Comparison of ENCODE assay signal across 1 cellular context in genomic region chr14:104109731-104110361, GRCh38.
TF ChIP-seq lines count a peak whose summit lies in the region.

No MANE protein-coding gene starts in this region.

TF ChIP-seq in WTC11, 78 proteins besides CTCF, POLR2A, EP300 and RAD21 (continued from another document):
- TF ChIP-seq ARID4B (CRISPR knock-in tag; IDR thresholded peaks at IDR 0.05; ENCODE audit: borderline replicate concordance) (no peak), EMX1 (CRISPR knock-in tag; IDR thresholded peaks at IDR 0.05) (no peak), ATF2 (CRISPR knock-in tag; IDR thresholded peaks at IDR 0.05; ENCODE audit: borderline replicate concordance, low read depth) (no peak), USF1 (CRISPR knock-in tag; IDR thresholded peaks at IDR 0.05) (no peak), CBFB (CRISPR knock-in tag; IDR thresholded peaks at IDR 0.05; ENCODE audit: low read depth) (no peak), RORB (CRISPR knock-in tag; IDR thresholded peaks at IDR 0.05) (no peak), KAT7 (CRISPR knock-in tag; IDR thresholded peaks at IDR 0.05; ENCODE audit: borderline replicate concordance) (no peak)
